ENCODE assay signal across 22 cellular contexts in the genomic region with DNA sequence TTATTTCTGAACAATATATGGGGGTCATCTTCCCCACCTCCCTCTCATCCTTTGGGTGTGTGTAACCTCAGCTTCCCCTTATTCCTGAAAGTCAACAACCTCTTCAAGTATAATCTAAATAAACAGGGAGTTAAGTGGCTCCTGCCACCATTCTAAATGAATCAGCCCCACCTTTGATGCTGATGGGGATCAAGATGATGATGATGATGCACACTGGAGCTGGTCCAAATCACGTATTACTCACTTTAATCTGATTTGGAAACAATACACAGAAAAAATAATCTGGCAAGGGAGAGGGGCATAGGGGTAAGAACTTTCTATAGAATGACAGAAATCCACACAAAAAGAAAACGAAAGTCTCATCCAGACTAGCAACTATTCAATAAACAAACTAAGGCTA. TPM values are rescaled to one million over a fixed set of nuclear protein-coding genes. Genes with fewer than 3 reads are reported as not detected.
DNase-seq lines count a peak whose midpoint lies in the region; ATAC-seq, FAIRE-seq and TF ChIP-seq lines count a peak whose summit lies in the region.
"Had no signal": no experiment of that assay in that cellular context is flagged by ENCODE, and none has a peak within 500 bp of the region (broad histone marks: within the 10 kb centered on the region; RNA-seq: fewer than 3 reads in every experiment).

No MANE protein-coding gene starts in this region.

- no peak for ATAC-seq in esophagus mucosa
- ATAC-seq: CD8-positive, alpha-beta T cell; heart left ventricle; stimulated activated memory B cell treated with anti-CD40 and anti-IgM and Interleukin-4, amounts not matched to agents 10 μg/mL and 1 μg/mL and 100 μg/mL, for 72 hours had no signal

- 51 to 53% methylated on average over 2 of the region's 2 CpGs for WGBS in GM23248 (ENCODE audit: low coverage in 1 of 2, low lambda C conversion rate in 2 of 2, missing lambda C conversion rate in 2 of 2), 2 experiments

- H3F3A ChIP-seq in GM23248 (ENCODE audit: insufficient read depth) = peaks cover 2% of the 10 kb centered on the region

- peaks cover 4% of the 10 kb centered on the region for H3K9me3 Mint-ChIP-seq in activated naive CD4-positive, alpha-beta T cell treated with anti-CD3 and anti-CD28 coated beads for 36 hours
- H3K9me3 Mint-ChIP-seq: activated T-helper 2 cell treated with anti-CD3 and anti-CD28 coated beads, Interferon-gamma antibody, Interleukin-2, Interleukin-4, amounts not matched to agents 10 μg/mL and 5 μg/mL and 100 μg/mL, durations not matched to agents 14 hours and 24 hours and 36 hours; CD8-positive, alpha-beta T cell; memory B cell; stimulated activated memory B cell treated with anti-CD40 and anti-IgM and Interleukin-4, amounts not matched to agents 10 μg/mL and 1 μg/mL and 100 μg/mL, for 72 hours had no signal

- POLR2A ChIA-PET in endothelial cell of umbilical vein (lab: Charles Lee) = no interaction called here

- no peaks in the 10 kb centered on the region for H3K36me3 ChIP-seq in GM23248 (ENCODE audit: low read depth)
- H3K36me3 ChIP-seq in endothelial cell of umbilical vein (ENCODE audit: control insufficient read depth in 2 of 2, extremely low read depth in 1 of 2, insufficient read depth in 2 of 2, low read length in 2 of 2) = no peaks in the 10 kb centered on the region
- H3K36me3 ChIP-seq: heart left ventricle had no signal

- H3K9me3 ChIP-seq in GM23248 (ENCODE audit: low read depth) (no peaks in the 10 kb centered on the region), endothelial cell of umbilical vein (replicated peaks; ENCODE audit: control insufficient read depth, insufficient read depth, low read length) (no peaks in the 10 kb centered on the region)
- H3K9me3 ChIP-seq: heart left ventricle had no signal

- 0 out of 2 replicates have a peak, but pooled peaks cover 8% of the 10 kb centered on the region for H4K20me1 ChIP-seq in GM23248 (ENCODE audit: insufficient read depth)
- H4K20me1 ChIP-seq in endothelial cell of umbilical vein (replicated peaks; ENCODE audit: control insufficient read depth, extremely low read depth, insufficient read depth, low read length) = peaks cover 3% of the 10 kb centered on the region

- H3K4me2 ChIP-seq in GM23248 (ENCODE audit: unreplicated experiment) (no peak overlapping the region), endothelial cell of umbilical vein (ENCODE audit: insufficient read depth, low read length) (peak overlapping the region; percentile 14)

- H3K27me3 ChIP-seq in GM23248 (replicated peaks; ENCODE audit: insufficient read depth) (no peaks in the 10 kb centered on the region), endothelial cell of umbilical vein (ENCODE audit: control insufficient read depth in 2 of 2, insufficient read depth in 2 of 2, low read length in 2 of 2) (no peaks in the 10 kb centered on the region)
- H3K27me3 ChIP-seq: heart left ventricle had no signal

- no peak for FAIRE-seq in endothelial cell of umbilical vein (lab: Jason Lieb, UNC)
- FAIRE-seq: GM12891 had no signal

- no peak overlapping the region for H3K4me3 Mint-ChIP-seq in activated naive CD4-positive, alpha-beta T cell treated with anti-CD3 and anti-CD28 coated beads for 36 hours
- H3K4me3 Mint-ChIP-seq: CD8-positive, alpha-beta T cell; memory B cell; stimulated activated memory B cell treated with anti-CD40 and anti-IgM and Interleukin-4, amounts not matched to agents 10 μg/mL and 1 μg/mL and 100 μg/mL, for 72 hours had no signal

- intact Hi-C loops in activated naive CD4-positive, alpha-beta T cell treated with anti-CD3 and anti-CD28 coated beads for 36 hours (cut with micrococcal nuclease) = loop anchor here (1.0 to 5.0 kb wide), 2 partner anchors 28 to 242 kb away; a partner anchor contains a TSS
- intact Hi-C loops in endothelial cell of umbilical vein (cut with micrococcal nuclease) = no loop called here

- BruUV-seq in endothelial cell of umbilical vein (replicated peaks; lab: Mats Ljungman, UMichigan) = no TSS peak

- H3K27ac ChIP-seq in GM23248 (no peak overlapping the region), endothelial cell of umbilical vein (ENCODE audit: insufficient read depth, low read depth, low read length) (no peak overlapping the region)
- H3K27ac ChIP-seq: heart left ventricle had no signal

- peaks cover 11% of the 10 kb centered on the region for H3K36me3 Mint-ChIP-seq in activated naive CD4-positive, alpha-beta T cell treated with anti-CD3 and anti-CD28 coated beads for 36 hours (ENCODE audit: low read depth)
- H3K36me3 Mint-ChIP-seq: CD8-positive, alpha-beta T cell; memory B cell; stimulated activated memory B cell treated with anti-CD40 and anti-IgM and Interleukin-4, amounts not matched to agents 10 μg/mL and 1 μg/mL and 100 μg/mL, for 72 hours had no signal

- DNase-seq in activated naive CD4-positive, alpha-beta T cell treated with anti-CD3 and anti-CD28 coated beads for 36 hours = peak; percentile 56
- DNase-seq in activated naive CD4-positive, alpha-beta T cell treated with Interleukin-2 at 50 U/mL for 16 hours = no peak
- DNase-seq in GM23248 (peak; percentile 19), NCI-H69 (lab: John Stamatoyannopoulos, UW) (peak; percentile 1), endothelial cell of umbilical vein (ENCODE audit: low read depth, low spot score) (peak; percentile 45), COLO668 (lab: John Stamatoyannopoulos, UW; ENCODE audit: unreplicated experiment) (no peak)
- DNase-seq: activated CD4-positive, CD25-positive, alpha-beta regulatory T cell; amygdala; CD8-positive, alpha-beta T cell; DMS153; heart left ventricle; Karpas-422; NCI-H1092; NCI-H1930; NCI-H446; RPMI8226; T-helper 9 cell had no signal

- CTCF ChIA-PET in activated naive CD4-positive, alpha-beta T cell treated with anti-CD3 and anti-CD28 coated beads for 36 hours (lab: Charles Lee) = interaction anchor here (1.8 kb wide), 1 partner anchor 30 kb away, joined by 6 read pairs; no protein-coding TSS in a partner anchor
- CTCF ChIA-PET in endothelial cell of umbilical vein (lab: Charles Lee) = interaction anchor here (1.0 to 1.7 kb wide), 3 partner anchors 13 to 89 kb away, joined by 3 to 5 read pairs (median 4); no protein-coding TSS in a partner anchor

- TF ChIP-seq CTCF in endothelial cell of umbilical vein (IDR thresholded peaks at IDR 0.05; ENCODE audit: extremely low read depth in 1 of 2, insufficient read depth in 1 of 2, low read depth in 1 of 2, low read length in 2 of 2) = no peak

- H3K27me3 Mint-ChIP-seq in activated naive CD4-positive, alpha-beta T cell treated with anti-CD3 and anti-CD28 coated beads for 36 hours (ENCODE audit: low read depth) = no peaks in the 10 kb centered on the region
- H3K27me3 Mint-ChIP-seq: memory B cell; stimulated activated memory B cell treated with anti-CD40 and anti-IgM and Interleukin-4, amounts not matched to agents 10 μg/mL and 1 μg/mL and 100 μg/mL, for 72 hours had no signal

- no peak overlapping the region for H2AFZ ChIP-seq in GM23248
- H2AFZ ChIP-seq in endothelial cell of umbilical vein (ENCODE audit: low read depth, low read length) = no peak overlapping the region

- H3K79me2 ChIP-seq in GM23248 (ENCODE audit: insufficient read depth) (peaks cover 100% of the 10 kb centered on the region), endothelial cell of umbilical vein (ENCODE audit: control insufficient read depth, insufficient read depth, low read length) (peaks cover 76% of the 10 kb centered on the region)

- in situ Hi-C loops in GM23248 (cut with MboI) = no loop called here

- peaks cover 24% of the 10 kb centered on the region for H3K4me1 ChIP-seq in GM23248 (ENCODE audit: insufficient read depth)
- H3K4me1 ChIP-seq in endothelial cell of umbilical vein (ENCODE audit: control insufficient read depth, extremely low read depth, insufficient read depth, low read length) = peaks cover 25% of the 10 kb centered on the region

- no peaks in the 10 kb centered on the region for H3K9me2 ChIP-seq in GM23248 (ENCODE audit: insufficient read depth)

- no peak overlapping the region for H3K27ac Mint-ChIP-seq in activated naive CD4-positive, alpha-beta T cell treated with anti-CD3 and anti-CD28 coated beads for 36 hours
- H3K27ac Mint-ChIP-seq: activated T-helper 2 cell treated with anti-CD3 and anti-CD28 coated beads, Interferon-gamma antibody, Interleukin-2, Interleukin-4, amounts not matched to agents 10 μg/mL and 5 μg/mL and 100 μg/mL, durations not matched to agents 14 hours and 24 hours and 36 hours; CD8-positive, alpha-beta T cell; memory B cell; stimulated activated memory B cell treated with anti-CD40 and anti-IgM and Interleukin-4, amounts not matched to agents 10 μg/mL and 1 μg/mL and 100 μg/mL, for 72 hours had no signal

- H3K4me1 Mint-ChIP-seq in activated naive CD4-positive, alpha-beta T cell treated with anti-CD3 and anti-CD28 coated beads for 36 hours (ENCODE audit: low read depth) = peaks cover 83% of the 10 kb centered on the region

- H3K9me1 ChIP-seq in endothelial cell of umbilical vein (replicated peaks; ENCODE audit: control insufficient read depth, extremely low read depth, insufficient read depth, low read length) = no peaks in the 10 kb centered on the region

- no peak overlapping the region for H3K4me3 ChIP-seq in GM23248
- no peak overlapping the region for H3K4me3 ChIP-seq in endothelial cell of umbilical vein (replicated peaks in 1 of 3; ENCODE audit: insufficient read depth in 1 of 3, low read depth in 1 of 3, low read length in 3 of 3)
- H3K4me3 ChIP-seq: heart left ventricle had no signal

- dilution Hi-C loops in endothelial cell of umbilical vein (cut with MboI; ENCODE audit: extremely low pct_ligation_motif_present, low sequenced_read_pairs) = no loop called here

- H3K9ac ChIP-seq in GM23248 (no peak overlapping the region), endothelial cell of umbilical vein (replicated peaks; ENCODE audit: extremely low read depth, insufficient read depth, low read length) (no peak overlapping the region)

- TF ChIP-seq POLR2A in endothelial cell of umbilical vein (IDR thresholded peaks at IDR 0.05; ENCODE audit: low read depth, low read length) = no peak

TF ChIP-seq in endothelial cell of umbilical vein, 7 proteins besides CTCF, POLR2A, EP300 and RAD21 (continues in another document):
- TF ChIP-seq GATA2 (IDR thresholded peaks at IDR 0.05; ENCODE audit: insufficient read depth, insufficient read length, low read depth, low read length) = peak; percentile 82

RNA-seq across cellular contexts. Expression of a gene that starts 7.1 kb away (rescaled TPM):
- 10 to 100 TPM; 19.0 to 20.8 TPM for total RNA-seq in activated naive CD4-positive, alpha-beta T cell treated with anti-CD3 and anti-CD28 coated beads for 36 hours
- 21.2 and 31.3 TPM in 2 replicates for total RNA-seq in GM23248 (2014; rRNA removed; shearing (Covaris generic))
- polyA plus RNA-seq in GM23248 (2016; fragmentation: Nextera tagmentation; extraction: Ambion mirVana) (16.2 and 17.1 TPM in 2 replicates), endothelial cell of umbilical vein (16.7 and 24.8 TPM in 2 replicates)
- total RNA-seq in endothelial cell of umbilical vein (33.6 and 38.3 TPM in 2 replicates), esophagus mucosa (12.6 TPM)
- polyA plus RNA-seq in endothelial cell of umbilical vein (2011; cell fraction: cytosol; rRNA removed) = 28.4 and 30.5 TPM in 2 replicates
- 32.8 and 34.9 TPM in 2 replicates for polyA plus RNA-seq in endothelial cell of umbilical vein (2011; cell fraction: nucleus; rRNA removed)
- 37.1 and 41.6 TPM in 2 replicates for polyA plus RNA-seq in endothelial cell of umbilical vein (2012)
- polyA minus RNA-seq in endothelial cell of umbilical vein = 44.6 and 50.5 TPM in 2 replicates
- 1.7 TPM for polyA minus RNA-seq in endothelial cell of umbilical vein (2011; cell fraction: cytosol; rRNA and poly(A)+ RNA removed)
- 31.3 and 40.7 TPM in 2 replicates for polyA minus RNA-seq in endothelial cell of umbilical vein (2011; cell fraction: nucleus; rRNA and poly(A)+ RNA removed)

Comparison
In these comparisons a context has a peak if more than half of its experiments do, and no peak if none do; other contexts are left out.
1. DNase-seq: peak in activated naive CD4-positive, alpha-beta T cell treated with anti-CD3 and anti-CD28 coated beads for 36 hours (single experiment), GM23248 (single experiment), NCI-H69 (single experiment) and endothelial cell of umbilical vein (single experiment); none in activated naive CD4-positive, alpha-beta T cell treated with Interleukin-2 at 50 U/mL for 16 hours (single experiment) and COLO668 (single experiment).